Comparison of ENCODE assay signal across 22 cellular contexts in genomic region chr7:28726563-28726962, GRCh38.
DNase-seq lines count a peak whose midpoint lies in the region; ATAC-seq and TF ChIP-seq lines count a peak whose summit lies in the region.
"Had no signal": no experiment of that assay in that cellular context is flagged by ENCODE, and none has a peak within 500 bp of the region (broad histone marks: within the 10 kb centered on the region; RNA-seq: fewer than 3 reads in every experiment).

No MANE protein-coding gene starts in this region.

- no peaks in the 10 kb centered on the region for H3K9me3 ChIP-seq in HAP-1
- H3K9me3 ChIP-seq: gastroesophageal sphincter, thoracic aorta had no signal

- no peak for TF ChIP-seq CTCF in fibroblast of the aortic adventitia (IDR thresholded peaks at IDR 0.05; ENCODE audit: insufficient read depth, low read length)
- no peak for TF ChIP-seq CTCF in osteocyte (IDR thresholded peaks at IDR 0.05)

- H3K36me3 Mint-ChIP-seq in osteocyte (ENCODE audit: unreplicated experiment), result peaks cover 6% of the 10 kb centered on the region
- H3K36me3 Mint-ChIP-seq: activated CD4-positive, alpha-beta memory T cell treated with anti-CD3 and anti-CD28 coated beads for 36 hours; CD8-positive, alpha-beta T cell; naive thymus-derived CD4-positive, alpha-beta T cell; WTC11 had no signal

- H3K4me3 ChIP-seq in HAP-1, result no peak overlapping the region
- no peak overlapping the region for H3K4me3 ChIP-seq in fibroblast of the aortic adventitia (ENCODE audit: low read depth, low read length)
- H3K4me3 ChIP-seq: gastroesophageal sphincter, thoracic aorta had no signal

- ATAC-seq in HG03565 (IDR thresholded peaks at IDR 0.05; ENCODE audit: unreplicated experiment), result no peak
- ATAC-seq: CD8-positive, alpha-beta T cell; gastroesophageal sphincter; HCT116; naive thymus-derived CD4-positive, alpha-beta T cell; WTC11 had no signal

- H3K4me1 Mint-ChIP-seq in osteocyte (ENCODE audit: unreplicated experiment), result peaks cover 21% of the 10 kb centered on the region
- H3K4me1 Mint-ChIP-seq: naive thymus-derived CD4-positive, alpha-beta T cell had no signal

- no peak overlapping the region for H3K4me3 Mint-ChIP-seq in osteocyte (ENCODE audit: unreplicated experiment)
- H3K4me3 Mint-ChIP-seq: activated CD4-positive, alpha-beta memory T cell treated with anti-CD3 and anti-CD28 coated beads for 36 hours; CD8-positive, alpha-beta T cell; naive thymus-derived CD4-positive, alpha-beta T cell; WTC11 had no signal

- no peaks in the 10 kb centered on the region for H3K9me3 Mint-ChIP-seq in osteocyte (ENCODE audit: unreplicated experiment)
- H3K9me3 Mint-ChIP-seq: activated CD4-positive, alpha-beta memory T cell treated with anti-CD3 and anti-CD28 coated beads for 36 hours; CD8-positive, alpha-beta T cell; WTC11 had no signal

- H3K36me3 ChIP-seq in HAP-1 (replicated peaks), result no peaks in the 10 kb centered on the region
- H3K36me3 ChIP-seq: thoracic aorta had no signal

- no peaks in the 10 kb centered on the region for H3K4me1 ChIP-seq in HAP-1
- H3K4me1 ChIP-seq: parathyroid adenoma had no signal

- H3K27me3 Mint-ChIP-seq in osteocyte (ENCODE audit: unreplicated experiment), result no peaks in the 10 kb centered on the region

- H3K27me3 ChIP-seq in HAP-1 (ENCODE audit: low read depth), result no peaks in the 10 kb centered on the region; the same call in 1 of the 2 replicates
- H3K27me3 ChIP-seq: gastroesophageal sphincter had no signal

- DNase-seq in HAP-1 (ENCODE audit: low spot score in 2 of 2) (peak; percentile 19 to 36), NCI-H2107 (lab: John Stamatoyannopoulos, UW) (peak; percentile 28), fibroblast of the aortic adventitia (ENCODE audit: low read depth) (peak; percentile 46), osteocyte (ENCODE audit: extremely low spot score, unreplicated experiment) (no peak), glomerular visceral epithelial cell (ENCODE audit: extremely low spot score) (no peak)
- no peak for DNase-seq in stimulated activated CD4-positive, alpha-beta T cell treated with anti-CD3 and anti-CD28 coated beads, Interleukin-1b, Interleukin-23, amount 100 ng/mL, for 48 hours
- DNase-seq: activated CD4-positive, alpha-beta memory T cell treated with anti-CD3 and anti-CD28 coated beads for 36 hours; activated effector memory CD4-positive, alpha-beta T cell treated with anti-CD3 and anti-CD28 coated beads, Interleukin-2, amount 50 U/mL, for 16 hours; CD8-positive, alpha-beta T cell; DMS53; effector memory CD4-positive, alpha-beta T cell; KBM-7; mesendoderm; naive thymus-derived CD4-positive, alpha-beta T cell; NCI-H187; T-helper 9 cell had no signal

- peak overlapping the region; percentile 45 for H3K27ac Mint-ChIP-seq in osteocyte (ENCODE audit: unreplicated experiment)
- H3K27ac Mint-ChIP-seq: activated CD4-positive, alpha-beta memory T cell treated with anti-CD3 and anti-CD28 coated beads for 36 hours; CD8-positive, alpha-beta T cell; naive thymus-derived CD4-positive, alpha-beta T cell; WTC11 had no signal

- in situ Hi-C loops in HAP-1 (cut with MboI; ENCODE audit: low sequenced_read_pairs), result no loop called here

Comparison
In these comparisons a context has a peak if more than half of its experiments do, and no peak if none do; other contexts are left out.
1. DNase-seq: peak in HAP-1 (2 of 2), NCI-H2107 (single experiment) and fibroblast of the aortic adventitia (single experiment); none in osteocyte (single experiment), glomerular visceral epithelial cell (single experiment) and stimulated activated CD4-positive, alpha-beta T cell treated with anti-CD3 and anti-CD28 coated beads, Interleukin-1b, Interleukin-23, amount 100 ng/mL, for 48 hours (single experiment).